Comparison of ENCODE assay signal across 14 cellular contexts in the genomic region with DNA sequence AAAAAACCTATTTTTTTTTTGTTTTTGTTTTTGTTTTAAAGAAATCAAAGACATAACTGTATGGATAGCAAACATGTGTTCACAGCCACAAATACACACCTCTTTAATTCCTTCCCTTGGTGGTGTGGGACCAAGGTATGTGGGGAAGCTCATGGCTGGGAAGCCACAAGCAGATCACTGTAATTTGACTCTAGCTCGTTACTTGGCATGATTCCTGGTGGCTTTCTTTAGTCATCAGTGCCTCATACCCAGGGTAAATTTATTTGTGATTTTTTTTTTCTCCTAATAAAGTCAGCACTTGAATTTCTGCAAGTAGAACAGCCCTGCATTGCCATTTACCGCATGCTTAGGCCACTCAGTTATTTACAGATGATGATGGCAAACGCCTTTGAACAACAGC.
A peak's percentile ranks its signal among the peaks of the same experiment; 100 is the strongest.
DNase-seq lines count a peak whose midpoint lies in the region; ATAC-seq, FAIRE-seq and TF ChIP-seq lines count a peak whose summit lies in the region.
"Had no signal": no experiment of that assay in that cellular context is flagged by ENCODE, and none has a peak within 500 bp of the region (broad histone marks: within the 10 kb centered on the region; RNA-seq: fewer than 3 reads in every experiment).

No MANE protein-coding gene starts in this region.

- H3K79me2 ChIP-seq in PC-3 (ENCODE audit: low read length), result no peaks in the 10 kb centered on the region
- no peaks in the 10 kb centered on the region for H3K79me2 ChIP-seq in fibroblast of lung (ENCODE audit: control insufficient read depth, insufficient read depth, low read length)
- no peaks in the 10 kb centered on the region for H3K79me2 ChIP-seq in PC-9 (ENCODE audit: low read depth)

- intact Hi-C loops in PC-3 (cut with micrococcal nuclease), result no loop called here
- intact Hi-C loops in PC-9 (cut with micrococcal nuclease; ENCODE audit: unreplicated experiment), result no loop called here

- H3K4me3 ChIP-seq in PC-3 (ENCODE audit: low read length), result no peak overlapping the region
- no peak overlapping the region for H3K4me3 ChIP-seq in fibroblast of lung (replicated peaks in 1 of 4; ENCODE audit: control extremely low read depth in 1 of 4, insufficient read depth in 1 of 4, low read depth in 3 of 4, low read length in 4 of 4)
- no peak overlapping the region for H3K4me3 ChIP-seq in H7 (ENCODE audit: insufficient read depth, low read depth, low read length)
- H3K4me3 ChIP-seq in PC-9, result no peak overlapping the region
- H3K4me3 ChIP-seq: neural progenitor cell had no signal

- BruUV-seq in PC-3 (replicated peaks; lab: Mats Ljungman, UMichigan) (no TSS peak), PC-9 (replicated peaks; lab: Mats Ljungman, UMichigan) (no TSS peak)

- POLR2A ChIA-PET in PC-3 (lab: Charles Lee; ENCODE audit: unreplicated experiment) (no interaction called here), PC-9 (lab: Charles Lee; ENCODE audit: unreplicated experiment) (no interaction called here)

- H3K27me3 ChIP-seq in PC-3 (ENCODE audit: low read length) (no peaks in the 10 kb centered on the region; the same call in 1 of the 2 replicates), fibroblast of lung (ENCODE audit: control insufficient read depth, insufficient read depth, low read length) (no peaks in the 10 kb centered on the region), H7 (ENCODE audit: control insufficient read depth, insufficient read depth, low read length) (no peaks in the 10 kb centered on the region), PC-9 (ENCODE audit: insufficient read depth, low read depth) (peaks cover 12% of the 10 kb centered on the region)
- H3K27me3 ChIP-seq: neural progenitor cell had no signal

- no peak overlapping the region for H3K27ac ChIP-seq in PC-3 (ENCODE audit: low read length)
- no peak overlapping the region for H3K27ac ChIP-seq in fibroblast of lung (ENCODE audit: insufficient read depth, low read length)
- no peak overlapping the region for H3K27ac ChIP-seq in PC-9
- H3K27ac ChIP-seq: neural progenitor cell had no signal

- no peaks in the 10 kb centered on the region for H3K9me2 ChIP-seq in PC-3 (replicated peaks; ENCODE audit: low read length)
- H3K9me2 ChIP-seq in PC-9 (ENCODE audit: insufficient read depth), result no peaks in the 10 kb centered on the region

- peaks cover 14% of the 10 kb centered on the region for H3K9me3 ChIP-seq in PC-3 (ENCODE audit: low read length)
- H3K9me3 ChIP-seq in fibroblast of lung (ENCODE audit: control insufficient read depth, insufficient read depth, low read depth, low read length), result no peaks in the 10 kb centered on the region
- no peaks in the 10 kb centered on the region for H3K9me3 ChIP-seq in PC-9 (ENCODE audit: insufficient read depth, low read depth)

- peak; percentile 29 for DNase-seq in NCI-H748 (lab: John Stamatoyannopoulos, UW; ENCODE audit: unreplicated experiment)
- DNase-seq in NCI-H748 treated with DMSO at 0.1 percent for 48 hours (lab: John Stamatoyannopoulos, UW), result no peak
- DNase-seq in PC-3, result peak; percentile 67
- peak; percentile 93 to 98 for DNase-seq in fibroblast of lung (ENCODE audit: low read depth in 2 of 2)
- DNase-seq in urothelium cell line (ENCODE audit: low spot score), result peak; percentile 75
- DNase-seq in H7, result no peak
- DNase-seq in PC-9, result no peak
- DNase-seq: activated CD8-positive, alpha-beta memory T cell treated with anti-CD3 and anti-CD28 coated beads, Interleukin-2, amount 10 ng/mL, durations not matched to agents 7 days and 5 days; islet precursor cell; NCI-H1930; stimulated activated CD4-positive, alpha-beta T cell treated with anti-CD3 and anti-CD28 coated beads, Interleukin-15, amount 100 ng/mL, for 24 hours had no signal

- H3F3A ChIP-seq in PC-3 (ENCODE audit: low read length, unreplicated experiment) (no peaks in the 10 kb centered on the region), PC-9 (ENCODE audit: insufficient read depth, low read depth) (no peaks in the 10 kb centered on the region)

- H3K9ac ChIP-seq in PC-3 (ENCODE audit: low read length), result no peak overlapping the region
- H3K9ac ChIP-seq in fibroblast of lung (ENCODE audit: insufficient read depth, low read length), result no peak overlapping the region
- H3K9ac ChIP-seq: neural progenitor cell had no signal

- no peaks in the 10 kb centered on the region for H4K20me1 ChIP-seq in PC-3 (ENCODE audit: low read length)
- H4K20me1 ChIP-seq in fibroblast of lung (ENCODE audit: control insufficient read depth, extremely low read depth, insufficient read depth, low read length), result no peaks in the 10 kb centered on the region
- H4K20me1 ChIP-seq in PC-9 (ENCODE audit: insufficient read depth), result no peaks in the 10 kb centered on the region

- H3K36me3 ChIP-seq in PC-3 (ENCODE audit: low read depth, low read length), result no peaks in the 10 kb centered on the region
- no peaks in the 10 kb centered on the region for H3K36me3 ChIP-seq in fibroblast of lung (ENCODE audit: control insufficient read depth, insufficient read depth, low read length)
- H3K36me3 ChIP-seq in H7 (replicated peaks; ENCODE audit: control insufficient read depth, insufficient read depth, low read length), result no peaks in the 10 kb centered on the region
- H3K36me3 ChIP-seq in PC-9 (ENCODE audit: low read depth), result no peaks in the 10 kb centered on the region
- H3K36me3 ChIP-seq: neural progenitor cell had no signal

- H2AFZ ChIP-seq in PC-3 (ENCODE audit: low read length), result no peak overlapping the region
- H2AFZ ChIP-seq in fibroblast of lung (ENCODE audit: low read length), result no peak overlapping the region
- no peak overlapping the region for H2AFZ ChIP-seq in PC-9
- H2AFZ ChIP-seq: neural progenitor cell had no signal

- no peaks in the 10 kb centered on the region for H3K4me1 ChIP-seq in PC-3 (ENCODE audit: insufficient read depth, low read length)
- H3K4me1 ChIP-seq in fibroblast of lung (ENCODE audit: control insufficient read depth, extremely low read depth, insufficient read depth, low read length), result no peaks in the 10 kb centered on the region
- H3K4me1 ChIP-seq in PC-9 (replicated peaks; ENCODE audit: insufficient read depth), result no peaks in the 10 kb centered on the region

- no peak for TF ChIP-seq CTCF in PC-3 (conservative IDR thresholded peaks at IDR 0.05; ENCODE audit: low read depth, low read length)
- TF ChIP-seq CTCF in fibroblast of lung (conservative IDR thresholded peaks at IDR 0.05 in 1 of 2, IDR thresholded peaks at IDR 0.05 in 1 of 2; ENCODE audit: low read depth in 1 of 2, low read length in 2 of 2), result no peak
- no peak for TF ChIP-seq CTCF in PC-9 (conservative IDR thresholded peaks at IDR 0.05)

- H3K4me2 ChIP-seq in PC-3 (ENCODE audit: low read length) (no peak overlapping the region), fibroblast of lung (ENCODE audit: extremely low read depth, insufficient read depth, low read length) (no peak overlapping the region), PC-9 (no peak overlapping the region)
- H3K4me2 ChIP-seq: neural progenitor cell had no signal

- CTCF ChIA-PET in PC-3 (lab: Charles Lee), result no interaction called here
- CTCF ChIA-PET in PC-9 (lab: Charles Lee), result no interaction called here

- ATAC-seq in PC-3 (no peak), HG03280 (IDR thresholded peaks at IDR 0.05; ENCODE audit: unreplicated experiment) (no peak)
- ATAC-seq: activated CD8-positive, alpha-beta memory T cell treated with anti-CD3 and anti-CD28 coated beads, Interleukin-2, amount 10 ng/mL, durations not matched to agents 7 days and 5 days had no signal

- FAIRE-seq in urothelium cell line (lab: Jason Lieb, UNC), result no peak
- FAIRE-seq: A204.1 had no signal

Comparison
In these comparisons a context has a peak if more than half of its experiments do, and no peak if none do; other contexts are left out.
1. DNase-seq: peak in NCI-H748 (single experiment), PC-3 (single experiment), fibroblast of lung (2 of 2) and urothelium cell line (single experiment); none in NCI-H748 treated with DMSO at 0.1 percent for 48 hours (single experiment), H7 (single experiment) and PC-9 (0 of 2).